In genomic region chr11:132119573-132119972, GRCh38 we compare ENCODE assay signal across 18 cellular contexts.
"Had no signal": no experiment of that assay in that cellular context is flagged by ENCODE, and none has a peak within 500 bp of the region (broad histone marks: within the 10 kb centered on the region; RNA-seq: fewer than 3 reads in every experiment).

No MANE protein-coding gene starts in this region.

- H3K9me3 ChIP-seq: left lung, prostate gland, right lobe of liver, suprapubic skin, thyroid gland had no signal

- DNase-seq: cortex of kidney; dorsolateral prefrontal cortex; effector CD8-positive, alpha-beta T cell; foreskin melanocyte; islet precursor cell; left lung; mesendoderm; naive B cell; right lobe of liver; stimulated activated CD4-positive, alpha-beta T cell treated with anti-CD3 and anti-CD28 coated beads, Interleukin-4, amount 100 ng/mL, for 1 hour; stimulated activated CD8-positive, alpha-beta memory T cell treated with anti-CD3 and anti-CD28 coated beads, Interleukin-4, amount 100 ng/mL, for 48 hours; stimulated activated naive CD8-positive, alpha-beta T cell treated with anti-CD3 and anti-CD28 coated beads, Interleukin-15, Interleukin-2, amounts not matched to agents 100 U/mL and 50 U/mL, for 24 hours; thyroid gland had no signal

- H3K9ac ChIP-seq: parathyroid adenoma had no signal

- H2AFZ ChIP-seq: parathyroid adenoma had no signal

- H3K36me3 ChIP-seq: left lung, prostate gland, right lobe of liver, suprapubic skin, thyroid gland had no signal

- ATAC-seq: left lung; right lobe of liver; stimulated activated effector memory CD8-positive, alpha-beta T cell treated with anti-CD3 and anti-CD28 coated beads, Interleukin-12 subunit alpha, Interleukin-12 subunit beta, amount 100 ng/mL, for 72 hours; stimulated activated naive CD8-positive, alpha-beta T cell treated with anti-CD3 and anti-CD28 coated beads, Interleukin-15, Interleukin-2, amounts not matched to agents 100 U/mL and 50 U/mL, for 24 hours had no signal

- H3K4me1 ChIP-seq: left lung, prostate gland, right lobe of liver, suprapubic skin, thyroid gland had no signal

- H3K4me3 ChIP-seq: dorsolateral prefrontal cortex, left lung, lung, prostate gland, right lobe of liver, suprapubic skin, thyroid gland had no signal

- H3K27me3 ChIP-seq: dorsolateral prefrontal cortex, right lobe of liver, suprapubic skin, thyroid gland had no signal

- H3K27ac ChIP-seq: left lung, parathyroid adenoma, prostate gland, right lobe of liver, suprapubic skin, thyroid gland had no signal
